ENCODE assay signal across 8 cellular contexts in the genomic region with DNA sequence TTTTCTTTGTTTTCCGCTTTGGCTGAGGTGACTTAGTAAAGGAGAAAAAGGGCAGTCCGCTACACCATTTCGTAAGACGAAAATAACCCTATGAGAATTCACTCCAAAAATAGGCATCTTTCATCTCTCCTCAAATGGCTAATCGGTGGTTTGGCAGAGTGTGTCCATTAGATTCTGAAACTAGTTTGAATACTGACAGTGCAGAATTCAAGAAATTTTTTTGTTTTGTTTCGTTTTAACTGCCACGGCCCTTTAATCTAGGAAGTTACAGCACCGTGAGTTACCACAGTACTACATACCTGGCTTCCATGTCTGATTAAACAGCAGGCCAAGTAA.
A peak's percentile ranks its signal among the peaks of the same experiment; 100 is the strongest.
DNase-seq lines count a peak whose midpoint lies in the region; ATAC-seq and TF ChIP-seq lines count a peak whose summit lies in the region.

No MANE protein-coding gene starts in this region.

- DNase-seq in OCI-M2 (lab: John Stamatoyannopoulos, UW; ENCODE audit: unreplicated experiment) = peak; percentile 15
- DNase-seq in dorsolateral prefrontal cortex = no peak
- no peak for DNase-seq in mesendoderm
- DNase-seq in upper lobe of left lung = no peak
- no peak for DNase-seq in retina

- H3K4ac ChIP-seq in mesendoderm (ENCODE audit: low read depth, low read length) = peak overlapping the region; percentile 9

- H3K18ac ChIP-seq in mesendoderm (ENCODE audit: low read length) = peak overlapping the region; percentile 51

- H2BK15ac ChIP-seq in mesendoderm (replicated peaks; ENCODE audit: low read depth) = no peak overlapping the region

- peak; percentile 48 for ATAC-seq in GM18519 (IDR thresholded peaks at IDR 0.05; ENCODE audit: low FRiP score, unreplicated experiment)
- ATAC-seq in HG02973 (IDR thresholded peaks at IDR 0.05; ENCODE audit: unreplicated experiment) = peak; percentile 44
- peak; percentile 29 to 81 for ATAC-seq in upper lobe of left lung (ENCODE audit: low FRiP score in 2 of 2)

- no peak for TF ChIP-seq POLR2A in upper lobe of left lung (IDR thresholded peaks at IDR 0.05)

- no peak overlapping the region for H2BK120ac ChIP-seq in mesendoderm (ENCODE audit: low read depth, low read length)

- H3K56ac ChIP-seq in mesendoderm (ENCODE audit: low read length) = peak overlapping the region; percentile 94

- H3K23ac ChIP-seq in mesendoderm (ENCODE audit: low read length) = no peak overlapping the region

- no peak overlapping the region for H2AK5ac ChIP-seq in mesendoderm (ENCODE audit: low read length)

- H3K4me1 ChIP-seq in BLaER1 (peaks cover 25% of the 10 kb centered on the region), mesendoderm (ENCODE audit: control insufficient read depth, low read depth, low read length) (peaks cover 2% of the 10 kb centered on the region), upper lobe of left lung (peaks cover 5 to 9% (median 7%) of the 10 kb centered on the region in 4 donors)

- intact Hi-C loops in dorsolateral prefrontal cortex (cut with DNase I) = loop anchor here in 1 of 2 donors (10.0 kb wide), 1 partner anchor 62 kb away; no protein-coding TSS in a partner anchor

- H2BK5ac ChIP-seq in mesendoderm (ENCODE audit: low read length) = no peak overlapping the region

- peak overlapping the region; percentile 65 for H4K8ac ChIP-seq in mesendoderm (ENCODE audit: low read depth, low read length)

- WGBS in mesendoderm (ENCODE audit: extremely low coverage, insufficient coverage, low lambda C conversion rate) = no CpG with 5 or more reads among the region's 8 CpGs
- WGBS in upper lobe of left lung, 2 donors = 4% methylated on average over 8 of the region's 8 CpGs

- TF ChIP-seq CTCF in dorsolateral prefrontal cortex (IDR thresholded peaks at IDR 0.05 in 54 of 56, conservative IDR thresholded peaks at IDR 0.05 in 2 of 56; ENCODE audit: low read depth in 1 of 56, partially characterized antibody in 56 of 56) = no peak
- no peak for TF ChIP-seq CTCF in upper lobe of left lung (IDR thresholded peaks at IDR 0.05)

- H3K4me3 ChIP-seq in BLaER1 (peak overlapping the region; percentile 95), dorsolateral prefrontal cortex (peak overlapping the region; percentile 60 to 100 (median 89)), mesendoderm (ENCODE audit: low read length) (peak overlapping the region; percentile 82), upper lobe of left lung (peak overlapping the region; percentile 46 to 84 (median 81))

- no peak overlapping the region for H4K5ac ChIP-seq in mesendoderm (ENCODE audit: low read length)

- TF ChIP-seq EP300 in upper lobe of left lung (IDR thresholded peaks at IDR 0.05) = no peak

- peak overlapping the region; percentile 88 for H3K27ac ChIP-seq in BLaER1
- H3K27ac ChIP-seq in dorsolateral prefrontal cortex = peak overlapping the region in 58 of 59 donors; percentile 43 to 99 (median 91)
- H3K27ac ChIP-seq in mesendoderm (ENCODE audit: low read depth, low read length) = peak overlapping the region; percentile 77
- peak overlapping the region; percentile 84 to 94 (median 90) for H3K27ac ChIP-seq in upper lobe of left lung

- H3K4me2 ChIP-seq in BLaER1 (peak overlapping the region; percentile 68), mesendoderm (ENCODE audit: low read length) (peak overlapping the region; percentile 88)

- H3K79me2 ChIP-seq in mesendoderm (ENCODE audit: control insufficient read depth, insufficient read depth, low read length) = peaks cover 34% of the 10 kb centered on the region

- H3K9me3 ChIP-seq in BLaER1 (no peaks in the 10 kb centered on the region), upper lobe of left lung (no peaks in the 10 kb centered on the region)

- peaks cover 7% of the 10 kb centered on the region; the same call in 1 of the 2 replicates for H4K20me1 ChIP-seq in BLaER1

- H3K27me3 ChIP-seq in BLaER1 = no peaks in the 10 kb centered on the region
- peaks cover 0 to 10% (median 0%) of the 10 kb centered on the region in 45 donors for H3K27me3 ChIP-seq in dorsolateral prefrontal cortex
- H3K27me3 ChIP-seq in mesendoderm (ENCODE audit: insufficient read depth, low read length, poor library complexity) = no peaks in the 10 kb centered on the region
- no peaks in the 10 kb centered on the region for H3K27me3 ChIP-seq in upper lobe of left lung

- peak overlapping the region; percentile 91 for H3K9ac ChIP-seq in BLaER1
- H3K9ac ChIP-seq in mesendoderm (ENCODE audit: low read length) = peak overlapping the region; percentile 82

- H3K36me3 ChIP-seq in BLaER1 (no peaks in the 10 kb centered on the region), mesendoderm (ENCODE audit: control insufficient read depth, insufficient read depth, low read length) (no peaks in the 10 kb centered on the region), upper lobe of left lung (no peaks in the 10 kb centered on the region)

- peaks cover 5% of the 10 kb centered on the region for H3K79me1 ChIP-seq in mesendoderm (ENCODE audit: low read length)
